Comparison of ENCODE assay signal across 8 cellular contexts in genomic region chr12:53452159-53453077, GRCh38. TPM values are rescaled to one million over a fixed set of nuclear protein-coding genes. Genes with fewer than 3 reads are reported as not detected.
DNase-seq lines count a peak whose midpoint lies in the region; TF ChIP-seq lines count a peak whose summit lies in the region.

No MANE protein-coding gene starts in this region.

- peak overlapping the region; percentile 100 for H3K4me3 ChIP-seq in GM08714 (ENCODE audit: low read length)
- peak overlapping the region; percentile 79 for H3K4me3 ChIP-seq in HL-60 (replicated peaks; ENCODE audit: insufficient read depth, low read length)
- peak overlapping the region; percentile 91 for H3K4me3 ChIP-seq in epithelial cell of proximal tubule (ENCODE audit: low read depth, low read length)

- H3K27me3 ChIP-seq in HL-60 (ENCODE audit: insufficient read depth, poor library complexity, severe bottlenecking) = no peaks in the 10 kb centered on the region

- peak; percentile 70 to 78 for DNase-seq in HL-60 (ENCODE audit: low read depth in 1 of 2, low spot score in 1 of 2)
- DNase-seq in NOMO-1 treated with dmso at 0.1 percent for 144 hours (lab: John Stamatoyannopoulos, UW; ENCODE audit: unreplicated experiment) = peak; percentile 32
- peak; percentile 86 for DNase-seq in activated T-cell treated with anti-CD3 and anti-CD28 coated beads, Interleukin-2, amount 50 U/mL, for 1 hour
- DNase-seq in epithelial cell of proximal tubule (ENCODE audit: low read depth) = no peak
- peak; percentile 85 for DNase-seq in mucosa of gallbladder (ENCODE audit: low spot score)
- peak; percentile 49 to 51 for DNase-seq in stimulated activated CD8-positive, alpha-beta memory T cell treated with anti-CD3 and anti-CD28 coated beads, Interleukin-2, amount 100 ng/mL, for 48 hours (ENCODE audit: low read depth in 2 of 2)
- no peak for DNase-seq in SKM-1 (lab: John Stamatoyannopoulos, UW; ENCODE audit: unreplicated experiment)

- no peak for TF ChIP-seq CTCF in HL-60 (IDR thresholded peaks at IDR 0.05; ENCODE audit: insufficient read depth, low read length)
- peak; percentile 37 for TF ChIP-seq CTCF in epithelial cell of proximal tubule (conservative IDR thresholded peaks at IDR 0.05; ENCODE audit: low read depth, low read length)

- peak overlapping the region; percentile 97 for H3K27ac ChIP-seq in HL-60 (replicated peaks)

RNA-seq across cellular contexts. Expression of gene PCBP2, which starts 0.5 kb away (rescaled TPM):
- 153 and 169 TPM in 2 replicates for total RNA-seq in epithelial cell of proximal tubule
- 713 TPM for total RNA-seq in mucosa of gallbladder

RNA-seq across cellular contexts. Expression of gene PRR13, which starts 10.9 kb away (rescaled TPM):
- total RNA-seq in epithelial cell of proximal tubule = 132 and 137 TPM in 2 replicates
- 326 TPM for total RNA-seq in mucosa of gallbladder

RNA-seq across cellular contexts. Expression of gene AMHR2, which starts 28.8 kb away (rescaled TPM):
- total RNA-seq in epithelial cell of proximal tubule = not detected in 2 replicates
- 0.60 TPM for total RNA-seq in mucosa of gallbladder

RNA-seq across cellular contexts. Expression of gene MAP3K12, which starts 46.8 kb away (rescaled TPM):
- total RNA-seq in epithelial cell of proximal tubule = 5.8 and 16.7 TPM in 2 replicates
- 29.2 TPM for total RNA-seq in mucosa of gallbladder

RNA-seq across cellular contexts. Expression of gene TARBP2, which starts 48.7 kb away (rescaled TPM):
- total RNA-seq in epithelial cell of proximal tubule = 51.9 and 78.2 TPM in 2 replicates
- 33.3 TPM for total RNA-seq in mucosa of gallbladder

Comparison
In these comparisons a context has a peak if more than half of its experiments do, and no peak if none do; other contexts are left out.
1. DNase-seq: peak in HL-60 (2 of 2), NOMO-1 treated with dmso at 0.1 percent for 144 hours (single experiment), activated T-cell treated with anti-CD3 and anti-CD28 coated beads, Interleukin-2, amount 50 U/mL, for 1 hour (single experiment), mucosa of gallbladder (single experiment) and stimulated activated CD8-positive, alpha-beta memory T cell treated with anti-CD3 and anti-CD28 coated beads, Interleukin-2, amount 100 ng/mL, for 48 hours (2 of 2); none in epithelial cell of proximal tubule (single experiment) and SKM-1 (single experiment).
2. Peak in every context shown above with its lines, with median percentiles within 50 percentile points of each other: H3K4me3 ChIP-seq.